Comparison of ENCODE assay signal across 1 cellular context in genomic region chr13:37306778-37307544, GRCh38.
A peak's percentile ranks its signal among the peaks of the same experiment; 100 is the strongest.
TF ChIP-seq lines count a peak whose summit lies in the region.

No MANE protein-coding gene starts in this region.

TF ChIP-seq in SK-N-SH, 30 proteins besides CTCF, POLR2A, EP300 and RAD21 (continued from another document):
- TF ChIP-seq PBX3 (IDR thresholded peaks at IDR 0.05): peak; percentile 69
- peak; percentile 80 for TF ChIP-seq JUND (IDR thresholded peaks at IDR 0.05)
- TF ChIP-seq ELF1 (IDR thresholded peaks at IDR 0.05): no peak
- TF ChIP-seq YY1 (IDR thresholded peaks at IDR 0.05; ENCODE audit: low read depth): no peak
- no peak for TF ChIP-seq MXI1 (IDR thresholded peaks at IDR 0.05; ENCODE audit: low read depth, low read length)
- peak; percentile 69 for TF ChIP-seq TEAD4 (IDR thresholded peaks at IDR 0.05; ENCODE audit: borderline replicate concordance, insufficient read depth)
- TF ChIP-seq RCOR1 (IDR thresholded peaks at IDR 0.05; ENCODE audit: low read length): no peak
- no peak for TF ChIP-seq GABPA (IDR thresholded peaks at IDR 0.05; ENCODE audit: low read depth)
- TF ChIP-seq MAX (IDR thresholded peaks at IDR 0.05; ENCODE audit: low read depth): peak; percentile 30; the same call in 1 of the 2 replicates
- TF ChIP-seq FOSL2 (IDR thresholded peaks at IDR 0.05; ENCODE audit: borderline replicate concordance, low read depth): peak; percentile 88
- 0 out of 2 replicates have a peak, but pooled peaks have one; percentile 57 for TF ChIP-seq FOXM1 (IDR thresholded peaks at IDR 0.05; ENCODE audit: low read depth)
- TF ChIP-seq CHD2 (IDR thresholded peaks at IDR 0.05; ENCODE audit: low read length, partially characterized antibody): no peak
- TF ChIP-seq IRF3 (IDR thresholded peaks at IDR 0.05; ENCODE audit: low read depth, low read length): no peak
